In genomic region chr14:89428163-89428523, GRCh38 we compare ENCODE assay signal across 10 cellular contexts. TPM values are rescaled to one million over a fixed set of nuclear protein-coding genes. Genes with fewer than 3 reads are reported as not detected.
DNase-seq lines count a peak whose midpoint lies in the region; ATAC-seq, FAIRE-seq and TF ChIP-seq lines count a peak whose summit lies in the region.
"Had no signal": no experiment of that assay in that cellular context is flagged by ENCODE, and none has a peak within 500 bp of the region (broad histone marks: within the 10 kb centered on the region; RNA-seq: fewer than 3 reads in every experiment).

No MANE protein-coding gene starts in this region.

- no peaks in the 10 kb centered on the region for H3K27me3 Mint-ChIP-seq in activated CD4-positive, alpha-beta T cell treated with anti-CD3 and anti-CD28 coated beads, Interleukin-2, amount 10 ng/mL, durations not matched to agents 24 days and 14 days

- peaks cover 4% of the 10 kb centered on the region for H3K36me3 Mint-ChIP-seq in activated CD4-positive, alpha-beta T cell treated with anti-CD3 and anti-CD28 coated beads, Interleukin-2, amount 10 ng/mL, durations not matched to agents 24 days and 14 days (ENCODE audit: low read depth)

- DNase-seq in activated CD4-positive, alpha-beta T cell treated with anti-CD3 and anti-CD28 coated beads, Interleukin-2, amount 10 ng/mL, durations not matched to agents 24 days and 14 days: no peak
- no peak for DNase-seq in activated CD4-positive, alpha-beta T cell treated with anti-CD3 and anti-CD28 coated beads for 48 hours
- DNase-seq in lower lobe of right lung: no peak
- no peak for DNase-seq in A172 (ENCODE audit: low spot score)
- no peak for DNase-seq in stimulated activated CD4-positive, alpha-beta T cell treated with anti-CD3 and anti-CD28 coated beads, Interleukin-4, amount 100 ng/mL, for 1 hour
- DNase-seq in pancreas: no peak
- DNase-seq: activated T-cell treated with anti-CD3 and anti-CD28 coated beads, Interleukin-2, amount 50 U/mL, for 4 hours had no signal

- H3K9me3 ChIP-seq in lower lobe of right lung (no peaks in the 10 kb centered on the region), thymus (ENCODE audit: control insufficient read depth) (no peaks in the 10 kb centered on the region), pancreas (no peaks in the 10 kb centered on the region)

- H3K4me3 Mint-ChIP-seq in activated CD4-positive, alpha-beta T cell treated with anti-CD3 and anti-CD28 coated beads, Interleukin-2, amount 10 ng/mL, durations not matched to agents 24 days and 14 days: peak overlapping the region; percentile 5
- H3K4me3 Mint-ChIP-seq: activated T-cell treated with anti-CD3 and anti-CD28 coated beads, Interleukin-2, amount 50 U/mL, for 4 hours had no signal

- no peaks in the 10 kb centered on the region for H3K9me3 Mint-ChIP-seq in activated CD4-positive, alpha-beta T cell treated with anti-CD3 and anti-CD28 coated beads, Interleukin-2, amount 10 ng/mL, durations not matched to agents 24 days and 14 days
- H3K9me3 Mint-ChIP-seq: activated T-cell treated with anti-CD3 and anti-CD28 coated beads, Interleukin-2, amount 50 U/mL, for 4 hours had no signal

- WGBS in thymus: 27% methylated on average over 2 of the region's 2 CpGs
- 57 to 84% methylated on average over 2 of the region's 2 CpGs for WGBS in pancreas, 2 donors

- H3K4me3 ChIP-seq in lower lobe of right lung (no peak overlapping the region), thymus (ENCODE audit: low read length) (no peak overlapping the region), pancreas (no peak overlapping the region)

- no peaks in the 10 kb centered on the region for H3K36me3 ChIP-seq in lower lobe of right lung
- H3K36me3 ChIP-seq in thymus (ENCODE audit: control insufficient read depth, insufficient read depth): peaks cover 3% of the 10 kb centered on the region
- no peaks in the 10 kb centered on the region for H3K36me3 ChIP-seq in pancreas

- peaks cover 53% of the 10 kb centered on the region for H3K4me1 Mint-ChIP-seq in activated CD4-positive, alpha-beta T cell treated with anti-CD3 and anti-CD28 coated beads, Interleukin-2, amount 10 ng/mL, durations not matched to agents 24 days and 14 days

- ATAC-seq in lower lobe of right lung: no peak
- ATAC-seq in pancreas: no peak
- ATAC-seq: activated T-cell treated with anti-CD3 and anti-CD28 coated beads, Interleukin-2, amount 50 U/mL, for 4 hours had no signal

- H3K27ac Mint-ChIP-seq in activated CD4-positive, alpha-beta T cell treated with anti-CD3 and anti-CD28 coated beads, Interleukin-2, amount 10 ng/mL, durations not matched to agents 24 days and 14 days: no peak overlapping the region
- H3K27ac Mint-ChIP-seq: progenitor cell of endocrine pancreas had no signal

- H3K4me1 ChIP-seq in lower lobe of right lung (peaks cover 65% of the 10 kb centered on the region), thymus (ENCODE audit: control insufficient read depth, insufficient read depth, low read length) (peaks cover 23% of the 10 kb centered on the region), pancreas (peaks cover 8 to 26% (median 18%) of the 10 kb centered on the region in 3 donors)

- FAIRE-seq in pancreas (lab: Jason Lieb, UNC): no peak

- intact Hi-C loops in activated CD4-positive, alpha-beta T cell treated with anti-CD3 and anti-CD28 coated beads, Interleukin-2, amount 10 ng/mL, durations not matched to agents 24 days and 14 days (cut with micrococcal nuclease): no loop called here
- intact Hi-C loops in lower lobe of right lung (cut with DNase I): no loop called here
- intact Hi-C loops in pancreas (cut with DNase I): no loop called here

- no peaks in the 10 kb centered on the region for H3K27me3 ChIP-seq in lower lobe of right lung (ENCODE audit: low read depth)
- H3K27me3 ChIP-seq in thymus (ENCODE audit: control insufficient read depth, insufficient read depth): no peaks in the 10 kb centered on the region
- H3K27me3 ChIP-seq in pancreas: no peaks in the 10 kb centered on the region

- H3K27ac ChIP-seq in angular gyrus (ENCODE audit: low read depth, low read length) (peak overlapping the region; percentile 72), lower lobe of right lung (peak overlapping the region; percentile 74), thymus (ENCODE audit: low read depth) (peak overlapping the region; percentile 82), pancreas (no peak overlapping the region)

- TF ChIP-seq CTCF in lower lobe of right lung (IDR thresholded peaks at IDR 0.05): no peak
- no peak for TF ChIP-seq CTCF in pancreas (IDR thresholded peaks at IDR 0.05)

RNA-seq across cellular contexts. Expression of gene FOXN3, which starts 11.1 kb away (rescaled TPM):
- total RNA-seq in activated CD4-positive, alpha-beta T cell treated with anti-CD3 and anti-CD28 coated beads, Interleukin-2, amount 10 ng/mL, durations not matched to agents 24 days and 14 days: 80.0 and 85.2 TPM in 2 replicates
- 116 TPM for total RNA-seq in lower lobe of right lung
- polyA plus RNA-seq in thymus: 21.9 TPM
- 2.7 and 3.3 TPM in 2 replicates for total RNA-seq in A172 (2014; rRNA removed; shearing (Covaris generic))
- total RNA-seq in pancreas: 10 to 100 TPM; 28.3 to 58.0 (median 34.7) TPM
- polyA plus RNA-seq in pancreas: 1 to 10 TPM; 8.8 TPM

Comparison
In these comparisons a context has a peak if more than half of its experiments do, and no peak if none do; other contexts are left out.
1. H3K27ac ChIP-seq: peak in angular gyrus (single experiment), lower lobe of right lung (single experiment) and thymus (single experiment); none in pancreas (0 of 4).